ENCODE assay signal across 1 cellular context in the genomic region with DNA sequence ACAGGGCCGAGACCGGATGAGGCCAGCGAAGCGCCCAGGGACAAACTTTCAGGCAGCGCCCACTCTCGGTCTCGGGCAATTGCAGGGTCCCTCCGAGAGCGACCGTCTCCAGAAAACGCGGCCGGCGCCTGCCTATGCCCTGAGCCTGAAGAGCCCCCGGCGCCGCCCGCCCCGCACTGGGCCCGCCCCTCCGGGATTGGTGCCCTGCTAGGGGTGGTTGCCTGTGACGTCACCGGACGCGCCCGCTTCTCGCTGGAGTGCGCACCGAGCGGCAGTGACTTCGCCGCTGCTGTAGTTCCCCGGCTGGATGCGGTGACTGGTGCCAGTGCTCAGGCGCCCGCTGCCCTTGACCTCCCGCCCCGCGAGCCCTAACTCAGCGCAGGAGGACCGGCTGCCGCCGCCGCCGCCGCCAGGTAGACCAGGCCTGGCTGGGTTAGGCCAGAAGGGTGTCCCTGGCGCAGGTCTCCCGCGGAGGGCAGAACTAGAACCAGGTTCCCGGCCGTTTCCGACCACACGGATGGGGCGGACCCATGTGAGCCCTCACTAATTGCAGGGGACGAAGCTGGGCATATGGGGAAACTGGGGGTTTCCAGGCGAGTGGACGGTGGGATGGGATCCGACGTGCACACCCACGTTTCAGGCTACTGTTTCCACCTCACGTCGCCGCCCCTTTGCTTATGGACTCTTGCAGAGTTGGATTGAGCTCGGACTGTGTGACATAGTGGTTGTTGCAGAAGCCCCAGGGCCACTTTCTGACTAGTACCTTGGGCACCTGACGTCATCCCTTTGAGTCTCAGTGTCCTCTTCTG.
TF ChIP-seq lines count a peak whose summit lies in the region.
"Not testable (repeated sequence)": the region's sequence is repeated elsewhere in the genome, so short reads cannot be mapped to it uniquely, and the experiment has no call there.

No MANE protein-coding gene starts in this region.

TF ChIP-seq in HepG2, 621 proteins besides CTCF, POLR2A, EP300 and RAD21 (continued from another document):
- peak; percentile 33; the same call in 1 of the 2 replicates for TF ChIP-seq ATF7 (IDR thresholded peaks at IDR 0.05)
- not testable (repeated sequence) for TF ChIP-seq ATF7 (CRISPR knock-in tag; IDR thresholded peaks at IDR 0.05)
